ENCODE assay signal across 8 cellular contexts in genomic region chr19:1905863-1906375, GRCh38. TPM values are rescaled to one million over a fixed set of nuclear protein-coding genes. Genes with fewer than 3 reads are reported as not detected.
DNase-seq lines count a peak whose midpoint lies in the region; ATAC-seq and TF ChIP-seq lines count a peak whose summit lies in the region.

No MANE protein-coding gene starts in this region.

- peaks cover 17 to 56% (median 42%) of the 10 kb centered on the region in 4 donors for H3K4me1 Mint-ChIP-seq in naive thymus-derived CD8-positive, alpha-beta T cell

- ATAC-seq in naive thymus-derived CD8-positive, alpha-beta T cell = no peak

- peak overlapping the region; percentile 72 to 97 (median 92) for H3K27ac Mint-ChIP-seq in naive thymus-derived CD8-positive, alpha-beta T cell

- H3K4me3 Mint-ChIP-seq in naive thymus-derived CD8-positive, alpha-beta T cell = peak overlapping the region; percentile 84 to 94 (median 90)

- POLR2A ChIA-PET in naive thymus-derived CD8-positive, alpha-beta T cell (lab: Charles Lee) = interaction anchor here (0.6 to 1.7 kb wide), 7 partner anchors 9 to 57 kb away, joined by 3 to 9 read pairs (median 6); no protein-coding TSS in a partner anchor

- H3K27me3 Mint-ChIP-seq in naive thymus-derived CD8-positive, alpha-beta T cell = no peaks in the 10 kb centered on the region

- peak overlapping the region; percentile 74 for H3K4me3 ChIP-seq in AG10803 (ENCODE audit: low read length)
- H3K4me3 ChIP-seq in LNCaP clone FGC (ENCODE audit: low read depth, low read length) = peak overlapping the region; percentile 63
- peak overlapping the region; percentile 90 for H3K4me3 ChIP-seq in coronary artery

- no peaks in the 10 kb centered on the region for H3K36me3 Mint-ChIP-seq in naive thymus-derived CD8-positive, alpha-beta T cell

- no peaks in the 10 kb centered on the region for H3K9me3 Mint-ChIP-seq in naive thymus-derived CD8-positive, alpha-beta T cell

- H3K27ac ChIP-seq in coronary artery = peak overlapping the region; percentile 74 to 90

- DNase-seq in AG10803 (ENCODE audit: low read depth) (no peak), LNCaP clone FGC (ENCODE audit: low read depth) (no peak), coronary artery (ENCODE audit: low spot score) (no peak), GM13977 (ENCODE audit: low spot score) (no peak), mucosa of gallbladder (ENCODE audit: low spot score) (no peak), epidermal melanocyte (ENCODE audit: insufficient read length, low spot score) (no peak)
- DNase-seq in naive thymus-derived CD8-positive, alpha-beta T cell = no peak
- DNase-seq in effector CD8-positive, alpha-beta T cell (lab: John Stamatoyannopoulos, UW) = no peak

- in situ Hi-C loops in GM13977 (cut with MboI; ENCODE audit: low pct_unique_long_range_greater_than_20kb, low sequenced_read_pairs, unreplicated experiment) = no loop called here

- TF ChIP-seq CTCF in AG10803 (conservative IDR thresholded peaks at IDR 0.05; ENCODE audit: low read length) (no peak), LNCaP clone FGC (IDR thresholded peaks at IDR 0.05; ENCODE audit: control insufficient read depth, extremely low read depth, insufficient read depth) (no peak), coronary artery (IDR thresholded peaks at IDR 0.05) (no peak), GM13977 (IDR thresholded peaks at IDR 0.05; ENCODE audit: extremely low read depth, insufficient read depth, missing control alignments) (no peak)

RNA-seq across cellular contexts. Expression of gene ADAT3, which starts 0.7 kb away (rescaled TPM):
- 1 to 10 TPM; 4.2 to 4.5 TPM for total RNA-seq in naive thymus-derived CD8-positive, alpha-beta T cell
- 1 to 10 TPM; 1.9 to 3.6 (median 3.6) TPM for polyA plus RNA-seq in naive thymus-derived CD8-positive, alpha-beta T cell
- total RNA-seq in mucosa of gallbladder = 10.6 TPM

RNA-seq across cellular contexts. Expression of gene SCAMP4, which starts 0.7 kb away (rescaled TPM):
- total RNA-seq in naive thymus-derived CD8-positive, alpha-beta T cell = 10 to 100 TPM; 20.7 to 23.4 TPM
- polyA plus RNA-seq in naive thymus-derived CD8-positive, alpha-beta T cell = 10 to 100 TPM; 12.1 to 15.5 (median 12.5) TPM
- total RNA-seq in mucosa of gallbladder = 89.3 TPM

RNA-seq across cellular contexts. Expression of gene ABHD17A, which starts 20.6 kb away (rescaled TPM):
- 100 to 1,000 TPM; 106 to 109 TPM for total RNA-seq in naive thymus-derived CD8-positive, alpha-beta T cell
- 100 to 1,000 TPM; 153 to 207 (median 155) TPM for polyA plus RNA-seq in naive thymus-derived CD8-positive, alpha-beta T cell
- 85.2 TPM for total RNA-seq in mucosa of gallbladder

RNA-seq across cellular contexts. Expression of gene CSNK1G2, which starts 35.1 kb away (rescaled TPM):
- total RNA-seq in naive thymus-derived CD8-positive, alpha-beta T cell = 100 to 1,000 TPM; 168 to 175 TPM
- polyA plus RNA-seq in naive thymus-derived CD8-positive, alpha-beta T cell = 10 to 100 TPM; 25.4 to 67.6 (median 26.4) TPM
- 77.5 TPM for total RNA-seq in mucosa of gallbladder

RNA-seq across cellular contexts. Expression of gene KLF16, which starts 42.5 kb away (rescaled TPM):
- total RNA-seq in naive thymus-derived CD8-positive, alpha-beta T cell = 10 to 100 TPM; 18.5 to 19.9 TPM
- polyA plus RNA-seq in naive thymus-derived CD8-positive, alpha-beta T cell = under 1 TPM; 0.23 to 0.84 (median 0.36) TPM
- 23.2 TPM for total RNA-seq in mucosa of gallbladder
